In the genomic region with DNA sequence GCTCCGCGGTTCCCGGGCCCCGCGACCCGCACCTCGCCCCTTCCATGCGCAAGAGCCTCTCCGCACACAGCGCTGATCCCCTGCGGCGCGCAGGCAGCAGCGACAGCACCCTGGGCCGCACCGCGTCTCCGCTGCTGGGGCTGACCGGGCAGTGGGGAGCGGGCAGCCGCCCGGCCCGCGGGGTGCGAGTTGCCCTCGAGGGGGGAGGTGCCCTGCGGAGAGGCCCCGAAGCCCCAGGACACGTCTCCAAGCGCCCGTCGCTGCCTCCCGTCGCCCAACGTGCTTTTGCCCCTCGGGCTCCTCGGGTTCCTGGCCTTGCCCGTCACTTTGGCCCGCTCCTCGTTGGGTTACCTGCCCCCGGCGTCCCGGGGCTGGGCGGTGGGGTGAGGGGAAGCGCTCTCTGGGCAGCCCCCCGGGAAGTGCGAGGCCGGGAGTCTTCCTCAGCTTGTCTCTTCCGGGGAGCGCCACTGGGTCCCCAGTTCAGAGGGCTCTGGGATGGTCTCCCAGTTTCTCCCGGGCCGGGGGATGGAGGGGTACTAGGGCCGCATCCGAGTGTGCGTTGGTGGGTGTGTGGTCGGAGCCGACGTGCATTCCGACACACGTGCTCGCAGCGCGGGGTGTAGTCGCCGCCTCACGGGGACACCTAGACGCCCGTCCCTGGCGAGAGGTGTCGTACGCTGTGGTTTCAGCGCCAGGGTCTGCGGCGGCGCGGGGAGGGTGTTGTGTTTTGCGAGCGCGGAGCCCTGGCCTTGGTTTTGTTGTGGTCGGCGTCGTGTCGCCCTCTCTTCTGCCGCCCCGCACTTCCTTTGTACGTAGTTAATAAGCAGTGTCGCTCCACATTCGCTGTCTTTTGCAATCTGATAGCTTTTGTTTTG, we compare ENCODE assay signal across 8 cellular contexts. TPM values are rescaled to one million over a fixed set of nuclear protein-coding genes. Genes with fewer than 3 reads are reported as not detected.
A peak's percentile ranks its signal among the peaks of the same experiment; 100 is the strongest.
DNase-seq lines count a peak whose midpoint lies in the region; ATAC-seq lines count a peak whose summit lies in the region.

No MANE protein-coding gene starts in this region.

- H3K27me3 ChIP-seq in HUES48 (ENCODE audit: control insufficient read depth, insufficient read depth, low read length) = peaks cover 4% of the 10 kb centered on the region; the same call in 1 of the 2 replicates
- peaks cover 11% of the 10 kb centered on the region for H3K27me3 ChIP-seq in effector memory CD4-positive, alpha-beta T cell (replicated peaks; ENCODE audit: control insufficient read depth, insufficient read depth, low read length, poor library complexity, severe bottlenecking)

- H3K36me3 ChIP-seq in HUES48 (ENCODE audit: control insufficient read depth, insufficient read depth, low read length) = no peaks in the 10 kb centered on the region
- no peaks in the 10 kb centered on the region for H3K36me3 ChIP-seq in effector memory CD4-positive, alpha-beta T cell (ENCODE audit: control insufficient read depth, insufficient read depth, low read length)
- no peaks in the 10 kb centered on the region for H3K36me3 ChIP-seq in mesodermal cell (ENCODE audit: control insufficient read depth, insufficient read depth, low read length)

- peak overlapping the region; percentile 93 for H3K4me3 ChIP-seq in HUES48 (ENCODE audit: low read depth, low read length)
- peak overlapping the region; percentile 71 for H3K4me3 ChIP-seq in effector memory CD4-positive, alpha-beta T cell (ENCODE audit: insufficient read depth, low read depth, low read length, poor library complexity, severe bottlenecking)
- peak overlapping the region; percentile 95 for H3K4me3 ChIP-seq in mesodermal cell (ENCODE audit: extremely low read depth, insufficient read depth, low read length, poor library complexity, severe bottlenecking)

- H3K9ac ChIP-seq in HUES48 (ENCODE audit: low read depth, low read length) = peak overlapping the region; percentile 86

- DNase-seq in 8988T = peak; percentile 24
- DNase-seq in activated CD4-positive, alpha-beta memory T cell treated with anti-CD3 and anti-CD28 coated beads, Interleukin-2, amount 10 ng/mL, durations not matched to agents 7 days and 5 days = peak; percentile 43
- DNase-seq in effector memory CD4-positive, alpha-beta T cell = peak in 1 of 3 donors; percentile 18
- peak; percentile 57 for DNase-seq in stimulated activated naive CD8-positive, alpha-beta T cell treated with anti-CD3 and anti-CD28 coated beads, Interleukin-15, Interleukin-2, amounts not matched to agents 100 U/mL and 50 U/mL, for 24 hours
- DNase-seq in NCI-H1105 treated with DMSO at 0.1 percent for 48 hours (lab: John Stamatoyannopoulos, UW) = no peak

- H3K9me3 Mint-ChIP-seq in activated CD4-positive, alpha-beta memory T cell treated with anti-CD3 and anti-CD28 coated beads, Interleukin-2, amount 10 ng/mL, durations not matched to agents 7 days and 5 days = no peaks in the 10 kb centered on the region

- H3K4me1 ChIP-seq in HUES48 (ENCODE audit: control insufficient read depth, insufficient read depth, low read length) (peaks cover 48% of the 10 kb centered on the region), mesodermal cell (ENCODE audit: control insufficient read depth, insufficient read depth, low read length, poor library complexity, severe bottlenecking) (peaks cover 29% of the 10 kb centered on the region)
- H3K4me1 ChIP-seq in effector memory CD4-positive, alpha-beta T cell (ENCODE audit: control insufficient read depth, insufficient read depth, low read length, poor library complexity, severe bottlenecking) = peaks cover 11% of the 10 kb centered on the region

- POLR2A ChIA-PET in activated CD4-positive, alpha-beta memory T cell treated with anti-CD3 and anti-CD28 coated beads, Interleukin-2, amount 10 ng/mL, durations not matched to agents 7 days and 5 days (lab: Charles Lee) = interaction anchor here (1.0 kb wide), 1 partner anchor 214 kb away, joined by 3 read pairs; no protein-coding TSS in a partner anchor

- no peaks in the 10 kb centered on the region for H3K9me3 ChIP-seq in HUES48 (ENCODE audit: control insufficient read depth, insufficient read depth, low read length)
- no peaks in the 10 kb centered on the region for H3K9me3 ChIP-seq in effector memory CD4-positive, alpha-beta T cell (ENCODE audit: control insufficient read depth, low read length)
- no peaks in the 10 kb centered on the region for H3K9me3 ChIP-seq in mesodermal cell (ENCODE audit: control insufficient read depth, low read length)

- CTCF ChIA-PET in activated CD4-positive, alpha-beta memory T cell treated with anti-CD3 and anti-CD28 coated beads, Interleukin-2, amount 10 ng/mL, durations not matched to agents 7 days and 5 days (lab: Charles Lee) = interaction anchor here (0.7 kb wide), 1 partner anchor 366 kb away, joined by 3 read pairs; no protein-coding TSS in a partner anchor

- 0% methylated on average over 57 to 74 of the region's 88 CpGs for WGBS in mesodermal cell (ENCODE audit: insufficient coverage in 2 of 2), 2 experiments

- peak overlapping the region; percentile 72 for H3K27ac Mint-ChIP-seq in activated CD4-positive, alpha-beta memory T cell treated with anti-CD3 and anti-CD28 coated beads, Interleukin-2, amount 10 ng/mL, durations not matched to agents 7 days and 5 days

- H3K4me1 Mint-ChIP-seq in activated CD4-positive, alpha-beta memory T cell treated with anti-CD3 and anti-CD28 coated beads, Interleukin-2, amount 10 ng/mL, durations not matched to agents 7 days and 5 days = peaks cover 26% of the 10 kb centered on the region

- H3K27me3 Mint-ChIP-seq in activated CD4-positive, alpha-beta memory T cell treated with anti-CD3 and anti-CD28 coated beads, Interleukin-2, amount 10 ng/mL, durations not matched to agents 7 days and 5 days = peaks cover 54% of the 10 kb centered on the region

- ATAC-seq in stimulated activated naive CD8-positive, alpha-beta T cell treated with anti-CD3 and anti-CD28 coated beads, Interleukin-15, Interleukin-2, amounts not matched to agents 100 U/mL and 50 U/mL, for 24 hours = no peak
- no peak for ATAC-seq in HG02884 (IDR thresholded peaks at IDR 0.05; ENCODE audit: unreplicated experiment)

- peaks cover 10% of the 10 kb centered on the region for H3K36me3 Mint-ChIP-seq in activated CD4-positive, alpha-beta memory T cell treated with anti-CD3 and anti-CD28 coated beads, Interleukin-2, amount 10 ng/mL, durations not matched to agents 7 days and 5 days (ENCODE audit: low read depth)

- H3K27ac ChIP-seq in HUES48 (ENCODE audit: low read depth, low read length) = peak overlapping the region; percentile 99
- H3K27ac ChIP-seq in effector memory CD4-positive, alpha-beta T cell (ENCODE audit: insufficient read depth, low read length, poor library complexity, severe bottlenecking) = peak overlapping the region; percentile 62
- peak overlapping the region; percentile 88 for H3K27ac ChIP-seq in mesodermal cell (ENCODE audit: low read depth, low read length, severe bottlenecking)

- peak overlapping the region; percentile 80 for H3K4me3 Mint-ChIP-seq in activated CD4-positive, alpha-beta memory T cell treated with anti-CD3 and anti-CD28 coated beads, Interleukin-2, amount 10 ng/mL, durations not matched to agents 7 days and 5 days

RNA-seq across cellular contexts. Expression of gene IGF1R, which starts 1.9 kb away (rescaled TPM):
- total RNA-seq in activated CD4-positive, alpha-beta memory T cell treated with anti-CD3 and anti-CD28 coated beads, Interleukin-2, amount 10 ng/mL, durations not matched to agents 7 days and 5 days = 1 to 10 TPM; 7.1 to 7.7 TPM
- 60.4 TPM for polyA plus RNA-seq in mesodermal cell (2013, experiment 1 of 2)
- 39.5 TPM for polyA plus RNA-seq in mesodermal cell (2013, experiment 2 of 2)
